Comparison of ENCODE assay signal across 8 cellular contexts in the genomic region with DNA sequence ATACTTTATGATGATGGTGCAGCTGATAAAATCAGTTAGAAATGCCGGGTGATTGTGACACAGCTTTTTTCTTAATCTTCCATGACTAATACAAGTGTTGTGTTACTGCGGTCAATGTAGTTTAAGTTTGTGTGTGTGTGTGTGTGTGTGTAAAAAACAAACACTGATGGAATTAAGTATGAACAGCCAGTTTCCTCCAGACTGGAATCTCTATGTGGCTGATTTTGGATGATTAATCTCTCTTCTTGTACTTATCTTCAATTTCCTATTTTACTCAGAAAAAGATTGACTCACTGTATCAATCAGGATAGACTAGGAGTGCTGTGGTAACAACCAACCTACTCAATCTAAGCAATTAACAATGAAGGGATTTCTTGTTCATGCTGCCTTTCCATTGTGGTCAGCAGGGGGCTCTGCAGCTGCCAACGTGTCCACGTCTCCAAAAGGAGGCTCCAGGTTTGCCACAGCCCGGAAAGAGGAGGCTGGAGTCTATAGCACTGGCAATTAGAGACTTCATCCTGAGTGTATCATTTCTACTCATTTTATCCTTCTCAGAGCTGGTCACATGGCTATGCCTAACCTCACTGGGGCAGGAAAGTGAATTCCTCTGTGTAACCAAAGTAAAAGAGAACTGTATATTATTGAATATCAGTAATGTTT.
DNase-seq lines count a peak whose midpoint lies in the region; FAIRE-seq and TF ChIP-seq lines count a peak whose summit lies in the region.

No MANE protein-coding gene starts in this region.

- H3K36me3 ChIP-seq in NT2/D1 (ENCODE audit: insufficient read depth, insufficient read length, low read length) (no peaks in the 10 kb centered on the region), parathyroid adenoma (ENCODE audit: control insufficient read depth, insufficient read depth, low read length) (no peaks in the 10 kb centered on the region)

- TF ChIP-seq POLR2A in GM12891 (IDR thresholded peaks at IDR 0.05; ENCODE audit: low read depth, low read length) = no peak

- TF ChIP-seq CTCF in GM10266 (IDR thresholded peaks at IDR 0.05; ENCODE audit: control insufficient read depth, insufficient read depth, low read depth, missing control alignments) = peak; percentile 29
- peak; percentile 32 for TF ChIP-seq CTCF in parathyroid adenoma (IDR thresholded peaks at IDR 0.05)

- no peak overlapping the region for H3K4me2 ChIP-seq in parathyroid adenoma (ENCODE audit: low read length)

- H3K4me1 ChIP-seq in NT2/D1 (ENCODE audit: insufficient read depth, insufficient read length) = peaks cover 2% of the 10 kb centered on the region
- peaks cover 5% of the 10 kb centered on the region for H3K4me1 ChIP-seq in parathyroid adenoma

- no peaks in the 10 kb centered on the region for H3K9me3 ChIP-seq in NT2/D1 (ENCODE audit: insufficient read depth, low read length)
- no peaks in the 10 kb centered on the region for H3K9me3 ChIP-seq in parathyroid adenoma (ENCODE audit: control insufficient read depth, low read length)

- H3K4me3 ChIP-seq in NT2/D1 (ENCODE audit: insufficient read length, low read depth) (no peak overlapping the region), parathyroid adenoma (ENCODE audit: low read depth, low read length) (no peak overlapping the region)

- H3K9ac ChIP-seq in NT2/D1 (ENCODE audit: insufficient read length, low read depth) (no peak overlapping the region), parathyroid adenoma (no peak overlapping the region)

- H3K79me2 ChIP-seq in parathyroid adenoma = peaks cover 4% of the 10 kb centered on the region

- H3K27me3 ChIP-seq in NT2/D1 (ENCODE audit: insufficient read depth, insufficient read length) = no peaks in the 10 kb centered on the region
- no peaks in the 10 kb centered on the region for H3K27me3 ChIP-seq in parathyroid adenoma (ENCODE audit: control insufficient read depth, insufficient read depth, low read length)

- no peak overlapping the region for H2AFZ ChIP-seq in parathyroid adenoma

- H3K27ac ChIP-seq in parathyroid adenoma = no peak overlapping the region

- peak; percentile 95 for FAIRE-seq in endometrium (lab: Jason Lieb, UNC)
- FAIRE-seq in GM12891 (lab: Jason Lieb, UNC) = no peak

- DNase-seq in AG08396 (ENCODE audit: low spot score) (peak; percentile 45), GM10266 (ENCODE audit: extremely low spot score) (no peak), NT2/D1 (ENCODE audit: low read depth, low spot score) (peak; percentile 33), GM12891 (ENCODE audit: insufficient read length, low spot score) (no peak), GM19240 (ENCODE audit: insufficient read length, low spot score) (no peak), NOMO-1 (lab: John Stamatoyannopoulos, UW; ENCODE audit: unreplicated experiment in 2 of 2) (no peak)

TF ChIP-seq in GM12891, 5 proteins besides CTCF, POLR2A, EP300 and RAD21:
- no peak for TF ChIP-seq POU2F2 (IDR thresholded peaks at IDR 0.05; ENCODE audit: low read depth, low read length)
- no peak for TF ChIP-seq TAF1 (IDR thresholded peaks at IDR 0.05; ENCODE audit: low read depth, low read length)
- TF ChIP-seq SPI1 (IDR thresholded peaks at IDR 0.05; ENCODE audit: low read depth, low read length) = no peak
- TF ChIP-seq PAX5 (IDR thresholded peaks at IDR 0.05; ENCODE audit: insufficient read depth, low read length, severe bottlenecking) = no peak
- TF ChIP-seq POLR2AphosphoS5 (IDR thresholded peaks at IDR 0.05; ENCODE audit: low read depth, low read length) = no peak

Comparison
In these comparisons a context has a peak if more than half of its experiments do, and no peak if none do; other contexts are left out.
1. DNase-seq: peak in AG08396 (single experiment) and NT2/D1 (single experiment); none in GM10266 (single experiment), GM12891 (single experiment), GM19240 (single experiment) and NOMO-1 (0 of 2).